In genomic region chr3:38370861-38371260, GRCh38 we compare ENCODE assay signal across 33 cellular contexts.
"Had no signal": no experiment of that assay in that cellular context is flagged by ENCODE, and none has a peak within 500 bp of the region (broad histone marks: within the 10 kb centered on the region; RNA-seq: fewer than 3 reads in every experiment).

No MANE protein-coding gene starts in this region.

- DNase-seq: Karpas-422, Kasumi-1, MG63, MM.1S, MV-4-11, NCI-H1048, NCI-H1092, NCI-H1092 treated with DMSO at 0.1 percent for 48 hours, NCI-H1105, NCI-H1105 treated with DMSO at 0.1 percent for 48 hours, NCI-H1417, NCI-H1417 treated with DMSO at 0.1 percent for 48 hours, NCI-H1436, NCI-H1436 treated with DMSO at 0.1 percent for 48 hours, NCI-H146, NCI-H1694, NCI-H1694 treated with DMSO at 0.1 percent for 48 hours, NCI-H187, NCI-H187 treated with DMSO at 0.1 percent for 48 hours, NCI-H1930, NCI-H2029, NCI-H2029 treated with DMSO at 0.1 percent for 48 hours, NCI-H2081, NCI-H2081 treated with DMSO at 0.1 percent for 48 hours, NCI-H2107, NCI-H2171, NCI-H2171 treated with DMSO at 0.1 percent for 48 hours, NCI-H2227 treated with DMSO at 0.1 percent for 48 hours, NCI-H226, NCI-H345, NCI-H446, NCI-H446 treated with DMSO at 0.1 percent for 48 hours, NCI-H510A had no signal
